1 cellular context compared by ENCODE assay signal in the genomic region with DNA sequence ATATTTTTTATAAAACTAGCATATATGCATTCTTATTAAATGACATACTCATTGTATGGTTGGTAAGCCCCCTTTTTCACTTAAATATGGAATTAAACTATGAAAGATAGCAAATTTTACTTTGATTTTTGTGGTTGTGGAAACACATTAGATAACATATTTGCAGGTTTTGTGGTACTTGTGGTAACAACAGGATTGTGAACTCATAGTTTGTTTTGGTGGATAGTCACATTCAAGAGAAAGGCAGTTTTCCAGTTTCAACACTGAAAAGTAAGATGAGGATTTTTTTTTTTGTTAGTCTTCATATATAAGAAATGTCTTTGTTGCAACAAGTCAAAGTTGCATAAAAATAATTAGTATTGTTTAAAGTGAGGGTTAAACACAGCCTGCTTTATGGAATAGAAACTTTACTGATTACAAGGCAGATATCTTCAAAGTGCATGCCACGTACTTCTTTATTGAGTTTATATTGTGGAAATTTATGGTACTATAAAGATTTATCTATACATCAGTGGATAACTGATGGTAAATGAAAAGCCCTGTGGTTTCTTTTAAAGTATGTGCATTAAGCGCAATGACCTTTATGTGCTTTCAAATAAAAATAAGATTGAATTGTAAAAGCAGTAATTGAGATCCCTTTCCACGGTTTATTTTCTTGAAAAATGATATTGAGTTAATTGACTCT.
TF ChIP-seq lines count a peak whose summit lies in the region.

No MANE protein-coding gene starts in this region.

TF ChIP-seq in IMR-90, 13 proteins besides CTCF, POLR2A, EP300 and RAD21 (continued from another document):
- TF ChIP-seq MXI1 (IDR thresholded peaks at IDR 0.05; ENCODE audit: borderline replicate concordance, low read depth, low read length) (no peak), NFE2L2 (IDR thresholded peaks at IDR 0.05; ENCODE audit: low read depth, low read length) (no peak), RCOR1 (IDR thresholded peaks at IDR 0.05; ENCODE audit: insufficient replicate concordance, low read length) (no peak), CHD1 (IDR thresholded peaks at IDR 0.05; ENCODE audit: low read depth, low read length) (no peak), MAZ (IDR thresholded peaks at IDR 0.05; ENCODE audit: borderline replicate concordance, low read depth, low read length) (no peak), FOS (IDR thresholded peaks at IDR 0.05; ENCODE audit: low read depth, low read length) (no peak), MAFK (IDR thresholded peaks at IDR 0.05; ENCODE audit: low read depth, low read length) (no peak)
- TF ChIP-seq, protein P1, sequence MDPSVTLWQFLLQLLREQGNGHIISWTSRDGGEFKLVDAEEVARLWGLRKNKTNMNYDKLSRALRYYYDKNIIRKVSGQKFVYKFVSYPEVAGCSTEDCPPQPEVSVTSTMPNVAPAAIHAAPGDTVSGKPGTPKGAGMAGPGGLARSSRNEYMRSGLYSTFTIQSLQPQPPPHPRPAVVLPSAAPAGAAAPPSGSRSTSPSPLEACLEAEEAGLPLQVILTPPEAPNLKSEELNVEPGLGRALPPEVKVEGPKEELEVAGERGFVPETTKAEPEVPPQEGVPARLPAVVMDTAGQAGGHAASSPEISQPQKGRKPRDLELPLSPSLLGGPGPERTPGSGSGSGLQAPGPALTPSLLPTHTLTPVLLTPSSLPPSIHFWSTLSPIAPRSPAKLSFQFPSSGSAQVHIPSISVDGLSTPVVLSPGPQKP (IDR thresholded peaks at IDR 0.05; ENCODE audit: borderline replicate concordance, low read depth, low read length) = no peak
- TF ChIP-seq, protein P2, sequence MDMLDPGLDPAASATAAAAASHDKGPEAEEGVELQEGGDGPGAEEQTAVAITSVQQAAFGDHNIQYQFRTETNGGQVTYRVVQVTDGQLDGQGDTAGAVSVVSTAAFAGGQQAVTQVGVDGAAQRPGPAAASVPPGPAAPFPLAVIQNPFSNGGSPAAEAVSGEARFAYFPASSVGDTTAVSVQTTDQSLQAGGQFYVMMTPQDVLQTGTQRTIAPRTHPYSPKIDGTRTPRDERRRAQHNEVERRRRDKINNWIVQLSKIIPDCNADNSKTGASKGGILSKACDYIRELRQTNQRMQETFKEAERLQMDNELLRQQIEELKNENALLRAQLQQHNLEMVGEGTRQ (IDR thresholded peaks at IDR 0.05; ENCODE audit: low read depth, low read length) = no peak
TF ChIP-seq in IMR-90: peak in this region for 0.
